ENCODE assay signal across 8 cellular contexts in the genomic region with DNA sequence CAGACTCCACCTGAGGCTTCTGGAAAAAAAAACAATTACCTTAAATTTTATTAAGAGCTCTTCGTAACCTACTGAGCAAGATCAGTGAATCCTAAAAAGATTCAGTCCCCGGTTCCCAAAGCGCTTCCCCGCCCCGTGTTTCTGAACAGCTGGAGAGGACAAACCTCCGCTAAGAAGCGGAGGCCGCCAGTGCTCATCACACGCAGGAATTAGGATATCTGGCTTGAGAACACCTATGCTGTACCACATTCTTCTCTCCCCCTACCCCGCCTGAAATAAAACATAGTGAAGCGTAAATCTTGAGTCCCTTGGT. TPM values are rescaled to one million over a fixed set of nuclear protein-coding genes. Genes with fewer than 3 reads are reported as not detected.
DNase-seq lines count a peak whose midpoint lies in the region; ATAC-seq and TF ChIP-seq lines count a peak whose summit lies in the region.

No MANE protein-coding gene starts in this region.

- peaks cover 15% of the 10 kb centered on the region for H3K4me1 Mint-ChIP-seq in memory B cell

- no peak overlapping the region for H3K4ac ChIP-seq in IMR-90 (ENCODE audit: low read depth, low read length)

- no peak overlapping the region for H4K5ac ChIP-seq in IMR-90 (ENCODE audit: low read depth, low read length)

- WGBS in IMR-90 (ENCODE audit: extremely low coverage in 2 of 2, insufficient read length in 1 of 2), 2 experiments, result 7% methylated on average over 3 of the region's 11 CpGs; no CpG with 5 or more reads in 1 of the 2 experiments
- 5 to 6% methylated on average over 11 of the region's 11 CpGs for WGBS in aorta, 2 donors

- H4K8ac ChIP-seq in IMR-90 (ENCODE audit: low read depth in 2 of 2, low read length in 2 of 2), result no peak overlapping the region; a peak in 2 of 4 replicates

- peaks cover 3% of the 10 kb centered on the region for H3K36me3 Mint-ChIP-seq in memory B cell

- H3K9me3 Mint-ChIP-seq in memory B cell, result no peaks in the 10 kb centered on the region

- H3K36me3 ChIP-seq in IMR-90 (ENCODE audit: control insufficient read depth, insufficient read depth, low read length) (peaks cover 2% of the 10 kb centered on the region), aorta (ENCODE audit: control insufficient read depth in 1 of 2, insufficient read depth in 2 of 2, low read length in 1 of 2) (no peaks in the 10 kb centered on the region)

- H2BK120ac ChIP-seq in IMR-90 (ENCODE audit: low read depth, low read length), result no peak overlapping the region

- H3K27me3 ChIP-seq in IMR-90 (ENCODE audit: control insufficient read depth, insufficient read depth, low read length) (no peaks in the 10 kb centered on the region), aorta (ENCODE audit: control insufficient read depth in 1 of 2, insufficient read depth in 2 of 2, low read length in 1 of 2) (no peaks in the 10 kb centered on the region)

- no peak overlapping the region for H3K23ac ChIP-seq in IMR-90 (ENCODE audit: low read depth, low read length)

- DNase-seq in DMS 273 treated with DMSO at 0.1 percent for 48 hours (lab: John Stamatoyannopoulos, UW), result peak; percentile 71
- no peak for DNase-seq in IMR-90
- no peak for DNase-seq in cardiac fibroblast (ENCODE audit: low read depth in 2 of 2)
- no peak for DNase-seq in memory B cell (ENCODE audit: low spot score in 2 of 2)
- DNase-seq in aorta, result no peak
- no peak for DNase-seq in erythroblast (lab: John Stamatoyannopoulos, UW)
- no peak for DNase-seq in NK-92 (lab: John Stamatoyannopoulos, UW; ENCODE audit: unreplicated experiment)

- in situ Hi-C loops in IMR-90 (cut with MboI; ENCODE audit: low sequenced_read_pairs), result no loop called here

- intact Hi-C loops in IMR-90 (cut with micrococcal nuclease) (loop anchor here (2.0 kb wide), 1 partner anchor 176 kb away; no protein-coding TSS in a partner anchor), aorta (cut with DNase I) (loop anchor here in 1 of 2 donors (5.0 kb wide), 1 partner anchor 178 kb away; the partner anchor contains the start of gene ZNF839)

- peak overlapping the region; percentile 94 for H3K27ac Mint-ChIP-seq in memory B cell

- peaks cover 22% of the 10 kb centered on the region for H4K20me1 ChIP-seq in IMR-90 (ENCODE audit: insufficient read depth, low read length)

- H3K4me1 ChIP-seq in IMR-90 (ENCODE audit: control insufficient read depth, insufficient read depth, low read length), result no peaks in the 10 kb centered on the region
- H3K4me1 ChIP-seq in aorta (ENCODE audit: control insufficient read depth in 1 of 2, insufficient read depth in 2 of 2, low read length in 2 of 2), result no peaks in the 10 kb centered on the region

- no peak overlapping the region for H4K91ac ChIP-seq in IMR-90 (ENCODE audit: insufficient read depth, low read depth, low read length)

- peak overlapping the region; percentile 67 for H3K4me3 ChIP-seq in IMR-90 (ENCODE audit: insufficient read depth, low read depth, low read length)
- H3K4me3 ChIP-seq in cardiac fibroblast (replicated peaks in 1 of 2; ENCODE audit: low read depth in 2 of 2, low read length in 2 of 2), result peak overlapping the region; percentile 77 to 100
- peak overlapping the region; percentile 67 to 79 for H3K4me3 ChIP-seq in aorta (ENCODE audit: low read length in 2 of 2)

- CTCF ChIA-PET in IMR-90 (lab: Yijun Ruan, JAX), result no interaction called here

- H3K9me3 ChIP-seq in IMR-90 (ENCODE audit: control insufficient read depth, insufficient read depth, low read length) (no peaks in the 10 kb centered on the region), aorta (ENCODE audit: control insufficient read depth, low read length) (no peaks in the 10 kb centered on the region)

- POLR2A ChIA-PET in IMR-90 (lab: Charles Lee; ENCODE audit: unreplicated experiment), result interaction anchor here (0.6 kb wide), 1 partner anchor 179 kb away, joined by 6 read pairs; no protein-coding TSS in a partner anchor

- TF ChIP-seq POLR2A in IMR-90 (IDR thresholded peaks at IDR 0.05; ENCODE audit: low read depth, low read length), result no peak
- no peak for TF ChIP-seq POLR2A in erythroblast (IDR thresholded peaks at IDR 0.05; ENCODE audit: low read length)

- no peaks in the 10 kb centered on the region for H3K9me1 ChIP-seq in IMR-90 (ENCODE audit: insufficient read depth, low read length)

- H3K79me1 ChIP-seq in IMR-90 (ENCODE audit: low read depth in 1 of 2, low read length in 2 of 2), result peaks cover 3 to 34% of the 10 kb centered on the region in 2 experiments; a peak in 3 of 4 replicates

- H3K18ac ChIP-seq in IMR-90 (ENCODE audit: low read depth, low read length), result no peak overlapping the region

- H3K27ac ChIP-seq in IMR-90 (ENCODE audit: insufficient read depth, low read length) (no peak overlapping the region; the same call in 1 of the 2 replicates), aorta (ENCODE audit: low read depth in 1 of 2, low read length in 2 of 2) (peak overlapping the region in 1 of 2 donors; percentile 9)

- peak overlapping the region; percentile 99 for H2AK9ac ChIP-seq in IMR-90 (replicated peaks; ENCODE audit: low read depth, low read length, poor library complexity)

- H3K56ac ChIP-seq in IMR-90 (ENCODE audit: extremely low read depth, insufficient read depth, low read length), result no peak overlapping the region

- H2BK20ac ChIP-seq in IMR-90 (ENCODE audit: low read depth, low read length), result no peak overlapping the region

- BruUV-seq in IMR-90 (replicated peaks; lab: Mats Ljungman, UMichigan), result no TSS peak

- TF ChIP-seq CTCF in IMR-90 (conservative IDR thresholded peaks at IDR 0.05; ENCODE audit: low read depth, low read length), result no peak
- TF ChIP-seq CTCF in cardiac fibroblast (IDR thresholded peaks at IDR 0.05; ENCODE audit: low read depth, low read length), result no peak

- no peak overlapping the region for H2BK5ac ChIP-seq in IMR-90 (ENCODE audit: low read depth, low read length, poor library complexity, severe bottlenecking)

- dilution Hi-C loops in IMR-90 (cut with HindIII; ENCODE audit: low sequenced_read_pairs, unreplicated experiment), result no loop called here

- peak overlapping the region; percentile 10; the same call in 1 of the 3 replicates for H2BK15ac ChIP-seq in IMR-90 (ENCODE audit: low read depth, low read length)

- H3K9ac ChIP-seq in IMR-90 (ENCODE audit: low read depth, low read length), result peak overlapping the region; percentile 58; the same call in 1 of the 2 replicates

- H2AK5ac ChIP-seq in IMR-90 (ENCODE audit: low read depth, low read length), result 0 out of 2 replicates have a peak overlapping the region, but pooled peaks have one; percentile 3

- H3K27me3 Mint-ChIP-seq in memory B cell, result no peaks in the 10 kb centered on the region

- H3K4me2 ChIP-seq in IMR-90 (ENCODE audit: low read depth, low read length), result peak overlapping the region; percentile 95

- peak overlapping the region; percentile 99 for H3K4me3 Mint-ChIP-seq in memory B cell

- no peak for TF ChIP-seq RAD21 in IMR-90 (IDR thresholded peaks at IDR 0.05; ENCODE audit: low read length)

- no peak overlapping the region for H3K14ac ChIP-seq in IMR-90 (replicated peaks; ENCODE audit: low read depth, low read length)

- peak overlapping the region; percentile 99 for H2AFZ ChIP-seq in IMR-90 (replicated peaks; ENCODE audit: low read length, poor library complexity)

- ATAC-seq in IMR-90 (ENCODE audit: low read depth), result no peak
- no peak for ATAC-seq in memory B cell (ENCODE audit: low read depth)
- ATAC-seq in aorta (ENCODE audit: low FRiP score), result no peak
- no peak for ATAC-seq in GM18867 (IDR thresholded peaks at IDR 0.05; ENCODE audit: unreplicated experiment)

TF ChIP-seq in IMR-90, 13 proteins besides CTCF, POLR2A, EP300 and RAD21 (continues in another document):
- no peak for TF ChIP-seq BHLHE40 (IDR thresholded peaks at IDR 0.05; ENCODE audit: low read depth, low read length)
- TF ChIP-seq RFX5 (IDR thresholded peaks at IDR 0.05; ENCODE audit: low read depth, low read length), result no peak
- no peak for TF ChIP-seq RCOR1 (IDR thresholded peaks at IDR 0.05; ENCODE audit: insufficient replicate concordance, low read length)
- no peak for TF ChIP-seq FOS (IDR thresholded peaks at IDR 0.05; ENCODE audit: low read depth, low read length)
- TF ChIP-seq SMC3 (IDR thresholded peaks at IDR 0.05; ENCODE audit: low read depth, low read length), result no peak
- no peak for TF ChIP-seq NFE2L2 (IDR thresholded peaks at IDR 0.05; ENCODE audit: low read depth, low read length)
- no peak for TF ChIP-seq USF2 (IDR thresholded peaks at IDR 0.05; ENCODE audit: low read depth, low read length)
- no peak for TF ChIP-seq MAZ (IDR thresholded peaks at IDR 0.05; ENCODE audit: borderline replicate concordance, low read depth, low read length)
- TF ChIP-seq CEBPB (IDR thresholded peaks at IDR 0.05; ENCODE audit: low read depth, low read length), result no peak
- no peak for TF ChIP-seq MXI1 (IDR thresholded peaks at IDR 0.05; ENCODE audit: borderline replicate concordance, low read depth, low read length)
- TF ChIP-seq CHD1 (IDR thresholded peaks at IDR 0.05; ENCODE audit: low read depth, low read length), result no peak
- no peak for TF ChIP-seq MAFK (IDR thresholded peaks at IDR 0.05; ENCODE audit: low read depth, low read length)

RNA-seq across cellular contexts. Expression of gene WDR20, which starts 0.8 kb away (rescaled TPM):
- 27.4 and 28.1 TPM in 2 replicates for total RNA-seq in IMR-90 (2012; rRNA removed)
- 18.7 and 20.3 TPM in 2 replicates for polyA plus RNA-seq in IMR-90 (2012; rRNA removed)
- 14.7 and 20.0 TPM in 2 replicates for polyA plus RNA-seq in IMR-90 (2012; cell fraction: cytosol; rRNA removed)
- 19.0 and 29.1 TPM in 2 replicates for polyA plus RNA-seq in IMR-90 (2012; cell fraction: nucleus; rRNA removed; ENCODE audit: low replicate concordance)
- total RNA-seq in aorta, result 10 to 100 TPM; 27.5 to 35.0 TPM
- polyA plus RNA-seq in aorta, result 10 to 100 TPM in 1 of 2 donors, 1 to 10 TPM in 1; 6.6 to 15.1 TPM

RNA-seq across cellular contexts. Expression of gene HSP90AA1, which starts 52.0 kb away (rescaled TPM):
- total RNA-seq in IMR-90 (2012; rRNA removed) (578 and 1,483 TPM in 2 replicates), aorta (100 to 1,000 TPM; 254 to 379 TPM)
- polyA plus RNA-seq in IMR-90 (2012; rRNA removed) (485 and 535 TPM in 2 replicates), aorta (100 to 1,000 TPM; 189 to 272 TPM)
- 72.4 and 152 TPM in 2 replicates for polyA plus RNA-seq in IMR-90 (2012; cell fraction: cytosol; rRNA removed)
- 46.8 and 204 TPM in 2 replicates for polyA plus RNA-seq in IMR-90 (2012; cell fraction: nucleus; rRNA removed; ENCODE audit: low replicate concordance)
